In genomic region chr2:95165371-95166064, GRCh38 we compare ENCODE assay signal across 8 cellular contexts. TPM values are rescaled to one million over a fixed set of nuclear protein-coding genes. Genes with fewer than 3 reads are reported as not detected.
DNase-seq lines count a peak whose midpoint lies in the region; ATAC-seq and TF ChIP-seq lines count a peak whose summit lies in the region.

ZNF2 (plus strand) TSS chr2:95165809; CDS start chr2:95176227, 10,418 bp downstream.

- 0% methylated on average over 24 of the region's 56 CpGs for whole genome bisulfite sequencing in SK-N-SH (ENCODE audit: low lambda C conversion rate)
- 0% methylated on average over 26 of the region's 56 CpGs for WGBS in suprapubic skin

- TF ChIP-seq CTCF in GM10266 (IDR thresholded peaks at IDR 0.05; ENCODE audit: control insufficient read depth, insufficient read depth, low read depth, missing control alignments) (no peak), SK-N-SH (IDR thresholded peaks at IDR 0.05) (0 out of 2 replicates have a peak, but pooled peaks have one; percentile 8), suprapubic skin (IDR thresholded peaks at IDR 0.05) (no peak)

- H3K9me2 ChIP-seq in SK-N-SH: no peaks in the 10 kb centered on the region

- H3K36me3 Mint-ChIP-seq in activated naive CD4-positive, alpha-beta T cell treated with anti-CD3 and anti-CD28 coated beads, Interleukin-2, amount 50 U/mL, for 72 hours: peaks cover 24 to 41% of the 10 kb centered on the region in 2 donors

- H3K4me3 ChIP-seq in SK-N-SH (ENCODE audit: low read depth in 2 of 2, low read length in 1 of 2) (peak within 1 kb of the TSS; percentile 88 to 89), suprapubic skin (peak within 1 kb of the TSS; percentile 83)

- CTCF ChIA-PET in SK-N-SH (lab: Yijun Ruan, JAX): interaction anchor here (1.2 to 2.8 kb wide), 2 partner anchors 44 to 89 kb away, joined by 4 to 11 read pairs; partner anchors contain the start of gene MRPS5

- peak; percentile 95 for ATAC-seq in HG02610 (IDR thresholded peaks at IDR 0.05; ENCODE audit: unreplicated experiment)
- peak; percentile 97 to 98 for ATAC-seq in activated naive CD4-positive, alpha-beta T cell treated with anti-CD3 and anti-CD28 coated beads, Interleukin-2, amount 50 U/mL, for 72 hours

- peak in 1 of 2 donors; percentile 53 for TF ChIP-seq POLR2A in suprapubic skin (IDR thresholded peaks at IDR 0.05)

- H3K9me3 Mint-ChIP-seq in activated naive CD4-positive, alpha-beta T cell treated with anti-CD3 and anti-CD28 coated beads, Interleukin-2, amount 50 U/mL, for 72 hours: peaks cover 3 to 9% of the 10 kb centered on the region in 2 donors

- H3K79me2 ChIP-seq in SK-N-SH (ENCODE audit: insufficient read depth): peaks cover 32% of the 10 kb centered on the region

- DNase-seq in GM10266 (ENCODE audit: extremely low spot score) (peak; percentile 95), NCI-H1092 (lab: John Stamatoyannopoulos, UW) (peak; percentile 95), SK-N-SH (peak; percentile 95), glomerular endothelial cell (ENCODE audit: extremely low read depth, low read depth, low spot score) (peak; percentile 93), nucleus accumbens (lab: John Stamatoyannopoulos, UW) (peak in 55 of 56 donors; percentile 75 to 99 (median 96)), suprapubic skin (ENCODE audit: low spot score in 2 of 2) (peak; percentile 98 to 99)
- peak; percentile 92 to 96 for DNase-seq in activated naive CD4-positive, alpha-beta T cell treated with anti-CD3 and anti-CD28 coated beads, Interleukin-2, amount 50 U/mL, for 72 hours (ENCODE audit: low spot score in 2 of 2)

- H3K36me3 ChIP-seq in SK-N-SH (replicated peaks in 1 of 2; ENCODE audit: control insufficient read depth in 1 of 2, insufficient read depth in 2 of 2, low read length in 1 of 2) (peaks cover 0 to 4% of the 10 kb centered on the region in 2 experiments), suprapubic skin (no peaks in the 10 kb centered on the region)

- TF ChIP-seq EP300 in SK-N-SH (IDR thresholded peaks at IDR 0.05; ENCODE audit: borderline replicate concordance in 1 of 2, low read depth in 1 of 2, low read length in 1 of 2) (no peak), suprapubic skin (IDR thresholded peaks at IDR 0.05) (no peak)

- H2AFZ ChIP-seq in SK-N-SH (ENCODE audit: low read depth): peak within 1 kb of the TSS; percentile 88

- no peaks in the 10 kb centered on the region for H3K27me3 ChIP-seq in SK-N-SH (ENCODE audit: insufficient read depth)
- H3K27me3 ChIP-seq in suprapubic skin: no peaks in the 10 kb centered on the region

- no peaks in the 10 kb centered on the region for H4K20me1 ChIP-seq in SK-N-SH (ENCODE audit: insufficient read depth)

- H3K27ac ChIP-seq in SK-N-SH (ENCODE audit: low read depth in 2 of 2, low read length in 1 of 2) (peak within 1 kb of the TSS; percentile 85 to 96), suprapubic skin (peak within 1 kb of the TSS; percentile 96)

- TF ChIP-seq RAD21 in SK-N-SH (IDR thresholded peaks at IDR 0.05; ENCODE audit: low read length): no peak

- no peaks in the 10 kb centered on the region for H3K9me3 ChIP-seq in SK-N-SH
- H3K9me3 ChIP-seq in suprapubic skin: no peaks in the 10 kb centered on the region

- peak within 1 kb of the TSS; percentile 79 for H3K9ac ChIP-seq in SK-N-SH

- POLR2A ChIA-PET in SK-N-SH (lab: Yijun Ruan, JAX): interaction anchor here (1.1 to 2.5 kb wide), 3 partner anchors 42 to 237 kb away, joined by 3 to 23 read pairs (median 3); partner anchors contain the start of genes FAHD2A, MRPS5 and ZNF892

- H3K4me1 ChIP-seq in SK-N-SH (ENCODE audit: control insufficient read depth in 1 of 2, insufficient read depth in 2 of 2, low read depth in 1 of 2, low read length in 1 of 2): peaks cover 0 to 15% of the 10 kb centered on the region in 2 experiments; a peak in 2 of 4 replicates
- peaks cover 21% of the 10 kb centered on the region for H3K4me1 ChIP-seq in suprapubic skin

- peaks cover 6% of the 10 kb centered on the region for H3F3A ChIP-seq in SK-N-SH (replicated peaks; ENCODE audit: insufficient read depth)

- H3K27ac Mint-ChIP-seq in activated naive CD4-positive, alpha-beta T cell treated with anti-CD3 and anti-CD28 coated beads, Interleukin-2, amount 50 U/mL, for 72 hours: peak within 1 kb of the TSS; percentile 93 to 96

- H3K4me2 ChIP-seq in SK-N-SH: peak within 1 kb of the TSS; percentile 95

TF ChIP-seq in SK-N-SH, 30 proteins besides CTCF, POLR2A, EP300 and RAD21 (continues in another document):
- TF ChIP-seq CHD2 (IDR thresholded peaks at IDR 0.05; ENCODE audit: low read length, partially characterized antibody): peak; percentile 90
- TF ChIP-seq MEF2A (IDR thresholded peaks at IDR 0.05; ENCODE audit: borderline replicate concordance, low read depth): no peak
- TF ChIP-seq POLR2AphosphoS5 (IDR thresholded peaks at IDR 0.05; ENCODE audit: low read depth, low read length): peak; percentile 93
- TF ChIP-seq EZH2phosphoT487 (IDR thresholded peaks at IDR 0.05; ENCODE audit: borderline replicate concordance, low read depth): no peak
- TF ChIP-seq, protein P1, sequence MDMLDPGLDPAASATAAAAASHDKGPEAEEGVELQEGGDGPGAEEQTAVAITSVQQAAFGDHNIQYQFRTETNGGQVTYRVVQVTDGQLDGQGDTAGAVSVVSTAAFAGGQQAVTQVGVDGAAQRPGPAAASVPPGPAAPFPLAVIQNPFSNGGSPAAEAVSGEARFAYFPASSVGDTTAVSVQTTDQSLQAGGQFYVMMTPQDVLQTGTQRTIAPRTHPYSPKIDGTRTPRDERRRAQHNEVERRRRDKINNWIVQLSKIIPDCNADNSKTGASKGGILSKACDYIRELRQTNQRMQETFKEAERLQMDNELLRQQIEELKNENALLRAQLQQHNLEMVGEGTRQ (IDR thresholded peaks at IDR 0.05; ENCODE audit: borderline replicate concordance, low read depth, low read length): no peak
- 0 out of 2 replicates have a peak, but pooled peaks have one; percentile 12 for TF ChIP-seq TCF12 (IDR thresholded peaks at IDR 0.05)
- peak; percentile 72 for TF ChIP-seq ELF1 (IDR thresholded peaks at IDR 0.05)
- no peak for TF ChIP-seq FOXM1 (IDR thresholded peaks at IDR 0.05; ENCODE audit: low read depth)
- peak; percentile 88 for TF ChIP-seq NRF1 (IDR thresholded peaks at IDR 0.05; ENCODE audit: low read depth, low read length)
- TF ChIP-seq, protein P2, sequence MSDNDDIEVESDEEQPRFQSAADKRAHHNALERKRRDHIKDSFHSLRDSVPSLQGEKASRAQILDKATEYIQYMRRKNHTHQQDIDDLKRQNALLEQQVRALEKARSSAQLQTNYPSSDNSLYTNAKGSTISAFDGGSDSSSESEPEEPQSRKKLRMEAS (IDR thresholded peaks at IDR 0.05; ENCODE audit: low read depth): peak; percentile 80
- peak; percentile 96 for TF ChIP-seq TAF1 (IDR thresholded peaks at IDR 0.05; ENCODE audit: borderline replicate concordance, low read depth, low read length)
- TF ChIP-seq, protein P3, sequence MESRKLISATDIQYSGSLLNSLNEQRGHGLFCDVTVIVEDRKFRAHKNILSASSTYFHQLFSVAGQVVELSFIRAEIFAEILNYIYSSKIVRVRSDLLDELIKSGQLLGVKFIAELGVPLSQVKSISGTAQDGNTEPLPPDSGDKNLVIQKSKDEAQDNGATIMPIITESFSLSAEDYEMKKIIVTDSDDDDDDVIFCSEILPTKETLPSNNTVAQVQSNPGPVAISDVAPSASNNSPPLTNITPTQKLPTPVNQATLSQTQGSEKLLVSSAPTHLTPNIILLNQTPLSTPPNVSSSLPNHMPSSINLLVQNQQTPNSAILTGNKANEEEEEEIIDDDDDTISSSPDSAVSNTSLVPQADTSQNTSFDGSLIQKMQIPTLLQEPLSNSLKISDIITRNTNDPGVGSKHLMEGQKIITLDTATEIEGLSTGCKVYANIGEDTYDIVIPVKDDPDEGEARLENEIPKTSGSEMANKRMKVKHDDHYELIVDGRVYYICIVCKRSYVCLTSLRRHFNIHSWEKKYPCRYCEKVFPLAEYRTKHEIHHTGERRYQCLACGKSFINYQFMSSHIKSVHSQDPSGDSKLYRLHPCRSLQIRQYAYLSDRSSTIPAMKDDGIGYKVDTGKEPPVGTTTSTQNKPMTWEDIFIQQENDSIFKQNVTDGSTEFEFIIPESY (IDR thresholded peaks at IDR 0.05; ENCODE audit: borderline replicate concordance, low read depth): peak; percentile 21; the same call in 1 of the 2 replicates
- TF ChIP-seq MXI1 (IDR thresholded peaks at IDR 0.05; ENCODE audit: low read depth, low read length): peak; percentile 81
- no peak for TF ChIP-seq FOSL2 (IDR thresholded peaks at IDR 0.05; ENCODE audit: borderline replicate concordance, low read depth)
- no peak for TF ChIP-seq FOXJ3 (CRISPR knock-in tag; IDR thresholded peaks at IDR 0.05)
- TF ChIP-seq RFX5 (IDR thresholded peaks at IDR 0.05; ENCODE audit: low read length): 0 out of 2 replicates have a peak, but pooled peaks have one; percentile 43
- TF ChIP-seq PBX3 (IDR thresholded peaks at IDR 0.05): no peak
- TF ChIP-seq USF1 (IDR thresholded peaks at IDR 0.05; ENCODE audit: borderline replicate concordance, low read depth): 0 out of 2 replicates have a peak, but pooled peaks have one; percentile 60
- TF ChIP-seq YY1 (IDR thresholded peaks at IDR 0.05; ENCODE audit: low read depth): peak; percentile 97
- no peak for TF ChIP-seq SIN3A (IDR thresholded peaks at IDR 0.05; ENCODE audit: borderline replicate concordance, low read depth, low read length)

RNA-seq across cellular contexts. Expression of gene ZNF2, which starts in this region (rescaled TPM):
- polyA plus RNA-seq in SK-N-SH (2012; rRNA removed): 1.6 and 2.3 TPM in 2 replicates
- polyA plus RNA-seq in SK-N-SH (2012; cell fraction: cytosol; rRNA removed): 1.6 and 2.0 TPM in 2 replicates
- 2.2 and 2.7 TPM in 2 replicates for polyA plus RNA-seq in SK-N-SH (2012; cell fraction: nucleus; rRNA removed)
- 1 to 10 TPM; 3.9 to 5.3 TPM for total RNA-seq in activated naive CD4-positive, alpha-beta T cell treated with anti-CD3 and anti-CD28 coated beads, Interleukin-2, amount 50 U/mL, for 72 hours
- total RNA-seq in glomerular endothelial cell (4.5 and 7.7 TPM in 2 replicates), suprapubic skin (1 to 10 TPM; 1.4 to 4.8 (median 2.6) TPM)

Comparison
In these comparisons a context has a peak if more than half of its experiments do, and no peak if none do; other contexts are left out.
1. Peak in every context shown above with its lines: DNase-seq, ATAC-seq, H3K4me3 ChIP-seq and H3K27ac ChIP-seq.